10 cellular contexts compared by ENCODE assay signal in genomic region chr1:22075718-22076117, GRCh38. TPM values are rescaled to one million over a fixed set of nuclear protein-coding genes. Genes with fewer than 3 reads are reported as not detected.
DNase-seq lines count a peak whose midpoint lies in the region; ATAC-seq, FAIRE-seq and TF ChIP-seq lines count a peak whose summit lies in the region.
"Had no signal": no experiment of that assay in that cellular context is flagged by ENCODE, and none has a peak within 500 bp of the region (broad histone marks: within the 10 kb centered on the region; RNA-seq: fewer than 3 reads in every experiment).

No MANE protein-coding gene starts in this region.

- H3K79me2 ChIP-seq in GM12878 (ENCODE audit: control insufficient read depth, insufficient read depth, low read length): peaks cover 89% of the 10 kb centered on the region

- H3K27ac Mint-ChIP-seq in activated naive CD4-positive, alpha-beta T cell treated with anti-CD3 and anti-CD28 coated beads, Interleukin-2, amount 10 ng/mL, durations not matched to agents 7 days and 5 days: peak overlapping the region; percentile 64
- peak overlapping the region; percentile 67 for H3K27ac Mint-ChIP-seq in stimulated activated effector memory CD8-positive, alpha-beta T cell treated with anti-CD3 and anti-CD28 coated beads, Interleukin-12 subunit alpha, Interleukin-12 subunit beta, amount 100 ng/mL, for 72 hours

- no peak for TF ChIP-seq EP300 in GM12878 (IDR thresholded peaks at IDR 0.05; ENCODE audit: borderline replicate concordance in 1 of 2, control insufficient read depth in 1 of 2, low read depth in 2 of 2, low read length in 2 of 2)

- no peaks in the 10 kb centered on the region for H3K27me3 ChIP-seq in GM12878 (replicated peaks in 1 of 2; ENCODE audit: control insufficient read depth in 2 of 2, insufficient read depth in 2 of 2, low read length in 1 of 2)

- ATAC-seq in GM12878 (peak; percentile 56), GM21723 (IDR thresholded peaks at IDR 0.05; ENCODE audit: unreplicated experiment) (no peak)
- ATAC-seq in stimulated activated effector memory CD8-positive, alpha-beta T cell treated with anti-CD3 and anti-CD28 coated beads, Interleukin-12 subunit alpha, Interleukin-12 subunit beta, amount 100 ng/mL, for 72 hours: peak; percentile 46

- H3K9ac ChIP-seq in GM12878 (ENCODE audit: control insufficient read depth, insufficient read depth, low read length): no peak overlapping the region

- intact Hi-C loops in GM12878 (cut with micrococcal nuclease; ENCODE audit: unreplicated experiment): no loop called here

- peaks cover 48% of the 10 kb centered on the region for H3K4me1 ChIP-seq in GM12878 (ENCODE audit: control insufficient read depth, insufficient read depth, low read length)

- 0 out of 2 replicates have a peak overlapping the region, but pooled peaks have one; percentile 3 for H3K27ac ChIP-seq in GM12878 (ENCODE audit: control insufficient read depth, insufficient read depth)

- H3K4me3 ChIP-seq in GM12878: no peak overlapping the region

- H3K4me1 Mint-ChIP-seq in activated naive CD4-positive, alpha-beta T cell treated with anti-CD3 and anti-CD28 coated beads, Interleukin-2, amount 10 ng/mL, durations not matched to agents 7 days and 5 days: peaks cover 75% of the 10 kb centered on the region
- H3K4me1 Mint-ChIP-seq in stimulated activated effector memory CD8-positive, alpha-beta T cell treated with anti-CD3 and anti-CD28 coated beads, Interleukin-12 subunit alpha, Interleukin-12 subunit beta, amount 100 ng/mL, for 72 hours: peaks cover 77% of the 10 kb centered on the region

- no peak for TF ChIP-seq CTCF in GM12878 (IDR thresholded peaks at IDR 0.05 in 2 of 3, conservative IDR thresholded peaks at IDR 0.05 in 1 of 3; ENCODE audit: control insufficient read depth in 2 of 3, extremely low read depth in 1 of 3, insufficient read depth in 1 of 3, low read depth in 3 of 3, low read length in 3 of 3)

- no peak for TF ChIP-seq RAD21 in GM12878 (IDR thresholded peaks at IDR 0.05; ENCODE audit: insufficient read depth, low read depth, low read length)

- no peak overlapping the region for H3K4me3 Mint-ChIP-seq in activated naive CD4-positive, alpha-beta T cell treated with anti-CD3 and anti-CD28 coated beads, Interleukin-2, amount 10 ng/mL, durations not matched to agents 7 days and 5 days
- peak overlapping the region; percentile 32 for H3K4me3 Mint-ChIP-seq in stimulated activated effector memory CD8-positive, alpha-beta T cell treated with anti-CD3 and anti-CD28 coated beads, Interleukin-12 subunit alpha, Interleukin-12 subunit beta, amount 100 ng/mL, for 72 hours

- peaks cover 59% of the 10 kb centered on the region for H3K36me3 Mint-ChIP-seq in activated naive CD4-positive, alpha-beta T cell treated with anti-CD3 and anti-CD28 coated beads, Interleukin-2, amount 10 ng/mL, durations not matched to agents 7 days and 5 days
- H3K36me3 Mint-ChIP-seq in stimulated activated effector memory CD8-positive, alpha-beta T cell treated with anti-CD3 and anti-CD28 coated beads, Interleukin-12 subunit alpha, Interleukin-12 subunit beta, amount 100 ng/mL, for 72 hours: peaks cover 90% of the 10 kb centered on the region

- 3% methylated on average over 2 of the region's 2 CpGs for WGBS in GM12878 (ENCODE audit: insufficient coverage, insufficient replicate concordance, low lambda C conversion rate, missing lambda C conversion rate)

- no peak for FAIRE-seq in GM12878 (lab: Jason Lieb, UNC)

- POLR2A ChIA-PET in GM12878 (lab: Charles Lee): interaction anchor here (0.6 kb wide), 1 partner anchor 30 kb away, joined by 3 read pairs; no protein-coding TSS in a partner anchor

- CTCF ChIA-PET in activated naive CD4-positive, alpha-beta T cell treated with anti-CD3 and anti-CD28 coated beads, Interleukin-2, amount 10 ng/mL, durations not matched to agents 7 days and 5 days (lab: Charles Lee): no interaction called here
- CTCF ChIA-PET in GM12878 (lab: Yijun Ruan, JAX): no interaction called here

- peaks cover 1 to 20% of the 10 kb centered on the region in 2 experiments for H3K36me3 ChIP-seq in GM12878 (ENCODE audit: control insufficient read depth in 2 of 2, insufficient read depth in 2 of 2, low read length in 1 of 2)

- no peak for TF ChIP-seq POLR2A in GM12878 (IDR thresholded peaks at IDR 0.05; ENCODE audit: low read depth, low read length)

- H3K9me3 ChIP-seq in GM12878 (replicated peaks; ENCODE audit: control insufficient read depth, insufficient read depth, low read length): no peaks in the 10 kb centered on the region

- BruUV-seq in GM12878 (replicated peaks; lab: Mats Ljungman, UMichigan): no TSS peak

- peaks cover 11% of the 10 kb centered on the region; the same call in 1 of the 2 replicates for H4K20me1 ChIP-seq in GM12878 (ENCODE audit: control insufficient read depth, insufficient read depth)

- in situ Hi-C loops in GM12878 (cut with MboI): no loop called here

- RAD21 ChIA-PET in GM12878 (lab: Charles Lee; ENCODE audit: unreplicated experiment): interaction anchor here (0.6 to 1.6 kb wide), 3 partner anchors 17 to 51 kb away, joined by 3 to 4 read pairs (median 4); no protein-coding TSS in a partner anchor

- H2AFZ ChIP-seq in GM12878 (ENCODE audit: control insufficient read depth, low read depth, low read length): no peak overlapping the region

- no peaks in the 10 kb centered on the region for H3K27me3 Mint-ChIP-seq in activated naive CD4-positive, alpha-beta T cell treated with anti-CD3 and anti-CD28 coated beads, Interleukin-2, amount 10 ng/mL, durations not matched to agents 7 days and 5 days

- DNase-seq in activated naive CD4-positive, alpha-beta T cell treated with anti-CD3 and anti-CD28 coated beads, Interleukin-2, amount 10 ng/mL, durations not matched to agents 7 days and 5 days: no peak
- DNase-seq in activated naive CD4-positive, alpha-beta T cell (lab: John Stamatoyannopoulos, UW): no peak
- peak; percentile 87 for DNase-seq in NOMO-1 treated with DMSO at 0.1 percent for 48 hours (lab: John Stamatoyannopoulos, UW; ENCODE audit: unreplicated experiment)
- DNase-seq in GM12878 (ENCODE audit: low read depth, low spot score): no peak
- no peak for DNase-seq in stimulated activated effector memory CD8-positive, alpha-beta T cell treated with anti-CD3 and anti-CD28 coated beads, Interleukin-12 subunit alpha, Interleukin-12 subunit beta, amount 100 ng/mL, for 72 hours (ENCODE audit: low spot score in 2 of 2)
- DNase-seq in activated gamma-delta T cell treated with Interleukin-2 at 50 U/mL for 16 hours: no peak
- DNase-seq in iPS-NIHi7 (ENCODE audit: extremely low spot score): no peak
- DNase-seq: dermis blood vessel endothelial cell, NCI-H146 had no signal

- H3K4me2 ChIP-seq in GM12878 (ENCODE audit: control insufficient read depth, insufficient read depth): peak overlapping the region; percentile 56

- SMC1A ChIA-PET in GM12878 (lab: Charles Lee; ENCODE audit: uncharacterized antibody, unreplicated experiment): interaction anchor here (0.9 to 2.4 kb wide), 5 partner anchors 10 to 53 kb away, joined by 3 to 10 read pairs (median 6); no protein-coding TSS in a partner anchor

- H3K9me3 Mint-ChIP-seq in activated naive CD4-positive, alpha-beta T cell treated with anti-CD3 and anti-CD28 coated beads, Interleukin-2, amount 10 ng/mL, durations not matched to agents 7 days and 5 days: no peaks in the 10 kb centered on the region
- no peaks in the 10 kb centered on the region for H3K9me3 Mint-ChIP-seq in stimulated activated effector memory CD8-positive, alpha-beta T cell treated with anti-CD3 and anti-CD28 coated beads, Interleukin-12 subunit alpha, Interleukin-12 subunit beta, amount 100 ng/mL, for 72 hours

TF ChIP-seq in GM12878, 131 proteins besides CTCF, POLR2A, EP300 and RAD21:
- TF ChIP-seq E2F4 (IDR thresholded peaks at IDR 0.05; ENCODE audit: low read depth, low read length) (no peak), SMAD5 (IDR thresholded peaks at IDR 0.05; ENCODE audit: low read depth) (no peak), MEF2A (IDR thresholded peaks at IDR 0.05; ENCODE audit: insufficient read depth, low read depth, low read length) (no peak), SMC3 (IDR thresholded peaks at IDR 0.05; ENCODE audit: borderline replicate concordance, low read length) (no peak), YBX1 (IDR thresholded peaks at IDR 0.05) (no peak), POLR2AphosphoS5 (IDR thresholded peaks at IDR 0.05; ENCODE audit: low read length) (no peak)

RNA-seq across cellular contexts. Expression of gene CDC42, which starts 23.2 kb away (rescaled TPM):
- 56.5 and 59.3 TPM in 2 replicates for total RNA-seq in GM12878 (2013; cell fraction: nucleolus; rRNA removed)
- 350 and 429 TPM in 2 replicates for total RNA-seq in GM12878 (2014; rRNA removed)
- 418 and 422 TPM in 2 replicates for total RNA-seq in GM12878 (2014; rRNA removed; fragmentation: Illumina TruSeq; extraction: Trizol)
- total RNA-seq in GM12878 (2021): 302 and 307 TPM in 2 replicates
- polyA plus RNA-seq in GM12878 (2011; ENCODE audit: low read depth): 600 TPM
- polyA plus RNA-seq in GM12878 (2011; rRNA removed): 479 and 776 TPM in 2 replicates
- polyA plus RNA-seq in GM12878 (2011; cell fraction: cytosol; rRNA removed): 185 and 243 TPM in 2 replicates
- polyA plus RNA-seq in GM12878 (2011; cell fraction: nucleus; rRNA removed): 95.9 and 111 TPM in 2 replicates
- 274 and 336 TPM in 2 replicates for polyA plus RNA-seq in GM12878 (2012)
- 426 and 542 TPM in 2 replicates for polyA plus RNA-seq in GM12878 (2014; fragmentation: Illumina TruSeq; extraction: Trizol)
- polyA plus RNA-seq in GM12878 (2014; fragmentation: Nextera tagmentation; extraction: Ambion mirVana): 100 to 1,000 TPM; 286 to 442 TPM
- polyA plus RNA-seq in GM12878 (2014; rRNA removed): 230 and 275 TPM in 2 replicates
- polyA plus RNA-seq in GM12878 (2016; fragmentation: Nextera tagmentation; extraction: Ambion mirVana): 100 to 1,000 TPM; 184 to 200 TPM
- 265 and 457 TPM in 2 replicates for polyA minus RNA-seq in GM12878 (2011; rRNA and poly(A)+ RNA removed)
- polyA minus RNA-seq in GM12878 (2011; cell fraction: cytosol; rRNA and poly(A)+ RNA removed): 121 and 123 TPM in 2 replicates
- 21.6 and 24.3 TPM in 2 replicates for polyA minus RNA-seq in GM12878 (2011; cell fraction: nucleus; rRNA and poly(A)+ RNA removed)
